ENCODE assay signal across 10 cellular contexts in genomic region chr16:28622532-28623171, GRCh38. TPM values are rescaled to one million over a fixed set of nuclear protein-coding genes. Genes with fewer than 3 reads are reported as not detected.
DNase-seq lines count a peak whose midpoint lies in the region; ATAC-seq, FAIRE-seq and TF ChIP-seq lines count a peak whose summit lies in the region.
"Not testable (repeated sequence)": the region's sequence is repeated elsewhere in the genome, so short reads cannot be mapped to it uniquely, and the experiment has no call there.
"Had no signal": no experiment of that assay in that cellular context is flagged by ENCODE, and none has a peak within 500 bp of the region (broad histone marks: within the 10 kb centered on the region; RNA-seq: fewer than 3 reads in every experiment).

No MANE protein-coding gene starts in this region.

- not testable (repeated sequence) for H3K9ac ChIP-seq in stomach smooth muscle (ENCODE audit: low read length in 2 of 2)

- peaks cover 23% of the 10 kb centered on the region; the same call in 1 of the 2 replicates for H3K36me3 ChIP-seq in KOPT-K1 (ENCODE audit: insufficient read depth, low read length)
- not testable (repeated sequence) for H3K36me3 ChIP-seq in pancreas; stomach smooth muscle (ENCODE audit: control insufficient read depth in 2 of 2, insufficient read depth in 2 of 2, low read length in 2 of 2)

- peak overlapping the region; percentile 76 for H3K4me3 Mint-ChIP-seq in T-helper 1 cell treated with Interleukin-12 subunit alpha and Interleukin-12 subunit beta and Interleukin-4 antibody, amounts not matched to agents 30 μg/mL and 1 μg/mL, for 36 hours
- H3K4me3 Mint-ChIP-seq in activated naive CD4-positive, alpha-beta T cell treated with anti-CD3 and anti-CD28 coated beads, Interleukin-2, amount 50 U/mL, for 24 hours, result peak overlapping the region; percentile 77
- peak overlapping the region; percentile 76 to 77 for H3K4me3 Mint-ChIP-seq in effector memory CD8-positive, alpha-beta T cell

- H3K4me1 ChIP-seq in pancreas; stomach smooth muscle (ENCODE audit: control insufficient read depth, insufficient read depth, low read length): not testable (repeated sequence)

- not testable (repeated sequence) for H3K27me3 Mint-ChIP-seq in T-helper 1 cell treated with Interleukin-12 subunit alpha and Interleukin-12 subunit beta and Interleukin-4 antibody, amounts not matched to agents 30 μg/mL and 1 μg/mL, for 36 hours (ENCODE audit: low read depth); activated naive CD4-positive, alpha-beta T cell treated with anti-CD3 and anti-CD28 coated beads, Interleukin-2, amount 50 U/mL, for 24 hours; effector memory CD8-positive, alpha-beta T cell

- not testable (repeated sequence) for H3K4me1 Mint-ChIP-seq in T-helper 1 cell treated with Interleukin-12 subunit alpha and Interleukin-12 subunit beta and Interleukin-4 antibody, amounts not matched to agents 30 μg/mL and 1 μg/mL, for 36 hours (ENCODE audit: low read depth)
- peaks cover 18% of the 10 kb centered on the region for H3K4me1 Mint-ChIP-seq in activated naive CD4-positive, alpha-beta T cell treated with anti-CD3 and anti-CD28 coated beads, Interleukin-2, amount 50 U/mL, for 24 hours
- H3K4me1 Mint-ChIP-seq in effector memory CD8-positive, alpha-beta T cell (ENCODE audit: low read depth in 2 of 2), result peaks cover 12 to 21% of the 10 kb centered on the region in 2 donors

- H3K27me3 ChIP-seq in layer of hippocampus (ENCODE audit: control insufficient read depth, insufficient read depth, low read length); pancreas; stomach smooth muscle (ENCODE audit: control insufficient read depth in 1 of 2, insufficient read depth in 2 of 2, low read length in 2 of 2): not testable (repeated sequence)

- not testable (repeated sequence) for ATAC-seq in effector memory CD8-positive, alpha-beta T cell (replicated peaks)
- peak; percentile 49 to 66 (median 59) for ATAC-seq in pancreas

- DNase-seq in effector memory CD8-positive, alpha-beta T cell, result not testable (repeated sequence)
- peak in 1 of 6 donors; percentile 25 for DNase-seq in pancreas

- H3K27ac ChIP-seq in C4-2B, result peak overlapping the region; percentile 82
- H3K27ac ChIP-seq in KOPT-K1 (ENCODE audit: low read depth, low read length, poor library complexity, severe bottlenecking), result peak overlapping the region; percentile 78
- peak overlapping the region; percentile 38 for H3K27ac ChIP-seq in layer of hippocampus (ENCODE audit: low read depth, low read length)
- H3K27ac ChIP-seq in pancreas, result peak overlapping the region in 3 of 4 donors; percentile 48 to 81 (median 56)
- H3K27ac ChIP-seq in stomach smooth muscle (ENCODE audit: low read length), result not testable (repeated sequence)

- H3K9me3 Mint-ChIP-seq in T-helper 1 cell treated with Interleukin-12 subunit alpha and Interleukin-12 subunit beta and Interleukin-4 antibody, amounts not matched to agents 30 μg/mL and 1 μg/mL, for 36 hours; activated naive CD4-positive, alpha-beta T cell treated with anti-CD3 and anti-CD28 coated beads, Interleukin-2, amount 50 U/mL, for 24 hours; effector memory CD8-positive, alpha-beta T cell: not testable (repeated sequence)

- TF ChIP-seq CTCF in C4-2B (conservative IDR thresholded peaks at IDR 0.05); pancreas (IDR thresholded peaks at IDR 0.05): not testable (repeated sequence)

- intact Hi-C loops in pancreas (cut with DNase I), result not testable (repeated sequence)

- H3K4me3 ChIP-seq in pancreas (peak overlapping the region; percentile 31 to 68 (median 56)), stomach smooth muscle (ENCODE audit: low read length in 2 of 2) (peak overlapping the region; percentile 55 to 73)

- not testable (repeated sequence) for H3K9me3 ChIP-seq in KOPT-K1 (ENCODE audit: insufficient read depth, low read length, poor library complexity, severe bottlenecking); pancreas; stomach smooth muscle (ENCODE audit: control insufficient read depth in 2 of 2, low read length in 2 of 2)

- FAIRE-seq in pancreas (lab: Jason Lieb, UNC), result not testable (repeated sequence)

- not testable (repeated sequence) for H3K36me3 Mint-ChIP-seq in T-helper 1 cell treated with Interleukin-12 subunit alpha and Interleukin-12 subunit beta and Interleukin-4 antibody, amounts not matched to agents 30 μg/mL and 1 μg/mL, for 36 hours (ENCODE audit: low read depth); activated naive CD4-positive, alpha-beta T cell treated with anti-CD3 and anti-CD28 coated beads, Interleukin-2, amount 50 U/mL, for 24 hours; effector memory CD8-positive, alpha-beta T cell (ENCODE audit: insufficient read depth)

- 12 to 15% methylated on average over 23 to 24 of the region's 24 CpGs for WGBS in pancreas, 2 donors

- H3K27ac Mint-ChIP-seq in T-helper 1 cell treated with Interleukin-12 subunit alpha and Interleukin-12 subunit beta and Interleukin-4 antibody, amounts not matched to agents 30 μg/mL and 1 μg/mL, for 36 hours, result peak overlapping the region; percentile 62
- H3K27ac Mint-ChIP-seq in activated naive CD4-positive, alpha-beta T cell treated with anti-CD3 and anti-CD28 coated beads, Interleukin-2, amount 50 U/mL, for 24 hours, result not testable (repeated sequence)
- peak overlapping the region; percentile 51 to 81 for H3K27ac Mint-ChIP-seq in effector memory CD8-positive, alpha-beta T cell

RNA-seq across cellular contexts. Expression of gene SULT1A1, which starts 12.8 kb away (rescaled TPM):
- 10 to 100 TPM in 3 of 6 donors, 1 to 10 TPM in 3; 5.7 to 18.3 (median 9.0) TPM for total RNA-seq in pancreas
- 10 to 100 TPM; 29.7 to 46.7 TPM for polyA plus RNA-seq in pancreas

RNA-seq across cellular contexts. Expression of gene NPIPB8, which starts 15.2 kb away (rescaled TPM):
- total RNA-seq in pancreas, result 1 to 10 TPM in 2 of 6 donors, under 1 TPM in 3, not detected in 1; 0.08 to 2.4 (median 0.74) TPM
- polyA plus RNA-seq in pancreas, result not detected
- total RNA-seq: H9, IMR-90 had no signal
- polyA plus RNA-seq: IMR-90 had no signal

RNA-seq across cellular contexts. Expression of gene SULT1A2, which starts 25.8 kb away (rescaled TPM):
- total RNA-seq in pancreas, result 1 to 10 TPM in 3 of 6 donors, under 1 TPM in 3; 0.41 to 1.5 (median 1.1) TPM
- polyA plus RNA-seq in pancreas, result 1 to 10 TPM; 5.6 to 6.0 TPM
- total RNA-seq: IMR-90 had no signal
